In the genomic region with DNA sequence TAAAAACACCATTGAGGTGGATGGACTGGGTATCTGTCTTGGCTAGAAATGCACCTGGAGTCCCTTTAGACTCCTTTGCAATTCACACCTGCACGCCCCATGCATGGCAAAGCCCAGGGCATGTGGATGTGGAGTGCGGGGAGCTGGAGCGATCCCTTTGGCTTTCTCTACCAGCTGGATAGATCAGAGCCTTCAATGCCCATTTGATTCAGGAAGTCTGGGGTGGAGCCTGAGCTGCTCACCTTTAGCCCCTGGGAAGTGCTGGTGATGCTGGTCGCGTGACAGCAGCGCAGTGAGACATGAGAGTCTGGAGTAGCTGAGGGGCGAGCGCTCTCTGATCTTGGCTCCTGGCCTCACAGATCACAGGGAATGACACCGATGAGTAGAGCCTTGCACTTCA, we compare ENCODE assay signal across 29 cellular contexts. TPM values are rescaled to one million over a fixed set of nuclear protein-coding genes. Genes with fewer than 3 reads are reported as not detected.
"Had no signal": no experiment of that assay in that cellular context is flagged by ENCODE, and none has a peak within 500 bp of the region (broad histone marks: within the 10 kb centered on the region; RNA-seq: fewer than 3 reads in every experiment).

No MANE protein-coding gene starts in this region.

- H3K4me3 ChIP-seq: adrenal gland, body of pancreas, colonic mucosa had no signal

- FAIRE-seq: frontal cortex had no signal

- DNase-seq: activated CD4-positive, alpha-beta memory T cell treated with anti-CD3 and anti-CD28 coated beads for 36 hours; activated CD4-positive, alpha-beta T cell treated with anti-CD3 and anti-CD28 coated beads for 48 hours; activated CD4-positive, alpha-beta T cell treated with anti-CD3 and anti-CD28 coated beads, Interleukin-2, amount 50 U/mL, for 1 hour; activated CD8-positive, alpha-beta memory T cell treated with anti-CD3 and anti-CD28 coated beads, Interleukin-2, amount 50 U/mL, for 48 hours; activated CD8-positive, alpha-beta T cell treated with anti-CD3 and anti-CD28 coated beads, Interleukin-2, amount 10 ng/mL, durations not matched to agents 7 days and 5 days; activated naive CD4-positive, alpha-beta T cell treated with anti-CD3 and anti-CD28 coated beads for 36 hours; activated naive CD8-positive, alpha-beta T cell treated with anti-CD3 and anti-CD28 coated beads for 36 hours; activated naive CD8-positive, alpha-beta T cell treated with anti-CD3 and anti-CD28 coated beads, Interleukin-2, amount 50 U/mL, for 24 hours; activated T-cell treated with anti-CD3 and anti-CD28 coated beads for 4 hours; activated T-cell treated with anti-CD3 and anti-CD28 coated beads, Interleukin-2, amount 50 U/mL, for 24 hours; activated T-cell treated with anti-CD3 and anti-CD28 coated beads, Interleukin-2, amount 50 U/mL, for 72 hours; adrenal gland; amygdala; aorta; body of pancreas; central memory CD4-positive, alpha-beta T cell; cerebellar nuclear complex; colonic mucosa; effector memory CD4-positive, alpha-beta T cell; endodermal cell; foreskin fibroblast; T-helper 2 cell had no signal

- ATAC-seq: activated CD8-positive, alpha-beta T cell treated with anti-CD3 and anti-CD28 coated beads, Interleukin-2, amount 10 ng/mL, durations not matched to agents 7 days and 5 days; activated naive CD8-positive, alpha-beta T cell treated with anti-CD3 and anti-CD28 coated beads, Interleukin-2, amount 50 U/mL, for 24 hours; activated T-cell treated with anti-CD3 and anti-CD28 coated beads, Interleukin-2, amount 50 U/mL, for 72 hours; body of pancreas; esophagus mucosa; WTC11 had no signal

- H3K4me1 ChIP-seq: adrenal gland, body of pancreas, colonic mucosa had no signal

- H3K9me3 ChIP-seq: adrenal gland, body of pancreas, colonic mucosa had no signal

- H3K36me3 ChIP-seq: adrenal gland, colonic mucosa had no signal

- H3K27me3 ChIP-seq: adrenal gland, body of pancreas, colonic mucosa had no signal

- H3K27ac ChIP-seq: adrenal gland, body of pancreas, colonic mucosa, VCaP had no signal

RNA-seq across cellular contexts. Expression of gene ZNF536, which starts 4.8 kb away (rescaled TPM):
- total RNA-seq: activated CD4-positive, alpha-beta memory T cell treated with anti-CD3 and anti-CD28 coated beads for 36 hours; activated CD8-positive, alpha-beta T cell treated with anti-CD3 and anti-CD28 coated beads, Interleukin-2, amount 10 ng/mL, durations not matched to agents 7 days and 5 days; activated naive CD4-positive, alpha-beta T cell treated with anti-CD3 and anti-CD28 coated beads for 36 hours; activated naive CD8-positive, alpha-beta T cell treated with anti-CD3 and anti-CD28 coated beads for 36 hours; body of pancreas; dermis microvascular lymphatic vessel endothelial cell; endodermal cell; epithelial cell of proximal tubule; T-helper 1 cell treated with Interleukin-12 subunit alpha and Interleukin-12 subunit beta and Interleukin-4 antibody, amounts not matched to agents 30 ng/mL and 1 ng/mL, for 36 hours had no signal
